Comparison of ENCODE assay signal across 9 cellular contexts in genomic region chr14:95496111-95496681, GRCh38. TPM values are rescaled to one million over a fixed set of nuclear protein-coding genes. Genes with fewer than 3 reads are reported as not detected.
DNase-seq lines count a peak whose midpoint lies in the region; ATAC-seq, FAIRE-seq and TF ChIP-seq lines count a peak whose summit lies in the region.
"Had no signal": no experiment of that assay in that cellular context is flagged by ENCODE, and none has a peak within 500 bp of the region (broad histone marks: within the 10 kb centered on the region; RNA-seq: fewer than 3 reads in every experiment).

No MANE protein-coding gene starts in this region.

- H2AFZ ChIP-seq in HepG2 (ENCODE audit: low read length): no peak overlapping the region

- H3K4me2 ChIP-seq in HepG2 (ENCODE audit: low read depth, low read length): no peak overlapping the region

- no peak for TF ChIP-seq RAD21 in HepG2 (CRISPR knock-in tag; IDR thresholded peaks at IDR 0.05)

- intact Hi-C loops in HepG2 (cut with micrococcal nuclease; ENCODE audit: unreplicated experiment): no loop called here
- intact Hi-C loops in right lobe of liver (cut with DNase I): no loop called here

- H3K9me3 ChIP-seq in HepG2 (ENCODE audit: low read length): no peaks in the 10 kb centered on the region
- no peaks in the 10 kb centered on the region for H3K9me3 ChIP-seq in right lobe of liver

- H3K27me3 ChIP-seq in HepG2 (ENCODE audit: control insufficient read depth in 1 of 2, insufficient read depth in 2 of 2, low read length in 2 of 2) (no peaks in the 10 kb centered on the region), right lobe of liver (no peaks in the 10 kb centered on the region)

- ATAC-seq in HepG2 (no peak), right lobe of liver (no peak)

- no peak overlapping the region for H3K9ac ChIP-seq in HepG2 (ENCODE audit: insufficient read depth, low read depth, low read length)

- TF ChIP-seq CTCF in HepG2 (CRISPR knock-in tag; IDR thresholded peaks at IDR 0.05) (no peak), right lobe of liver (IDR thresholded peaks at IDR 0.05) (no peak)

- TF ChIP-seq EP300 in HepG2 (IDR thresholded peaks at IDR 0.05; ENCODE audit: low read depth in 2 of 2, low read length in 2 of 2) (no peak), HepG2 (CRISPR knock-in tag; IDR thresholded peaks at IDR 0.05; ENCODE audit: borderline replicate concordance) (no peak)

- BruUV-seq in HepG2 (replicated peaks; lab: Mats Ljungman, UMichigan): no TSS peak

- DNase-seq in HepG2 (ENCODE audit: low spot score) (no peak), right lobe of liver (no peak), RPMI7951 (ENCODE audit: low read depth) (peak; percentile 78), islet precursor cell (peak; percentile 89), NCI-H1048 (lab: John Stamatoyannopoulos, UW) (no peak), UCSD-AML1 (lab: John Stamatoyannopoulos, UW; ENCODE audit: unreplicated experiment) (no peak), NCI-H2107 (lab: John Stamatoyannopoulos, UW) (no peak)
- no peak for DNase-seq in stimulated activated CD4-positive, alpha-beta T cell treated with anti-CD3 and anti-CD28 coated beads, Interleukin-4, amount 100 ng/mL, for 1 hour

- H3K79me2 ChIP-seq in HepG2 (ENCODE audit: insufficient read depth, low read length): peaks cover 15% of the 10 kb centered on the region

- H3K4me3 ChIP-seq in HepG2 (replicated peaks in 1 of 3; ENCODE audit: insufficient read depth in 1 of 3, low read depth in 2 of 3, low read length in 3 of 3): no peak overlapping the region
- H3K4me3 ChIP-seq in right lobe of liver: no peak overlapping the region

- no peak overlapping the region for H3K27ac ChIP-seq in HepG2 (ENCODE audit: extremely low read length, insufficient read depth, low read length)
- H3K27ac ChIP-seq in right lobe of liver: no peak overlapping the region

- POLR2A ChIA-PET in HepG2 (lab: Yijun Ruan, JAX): interaction anchor here (0.7 to 1.3 kb wide), 4 partner anchors 13 to 54 kb away, joined by 3 to 10 read pairs (median 3); partner anchors contain the start of gene SYNE3

- FAIRE-seq in HepG2 (lab: Jason Lieb, UNC): peak; percentile 23
- FAIRE-seq: G401.6 had no signal

- H4K20me1 ChIP-seq in HepG2 (ENCODE audit: insufficient read depth, low read length): peaks cover 4% of the 10 kb centered on the region; the same call in 1 of the 2 replicates

- H3K4me1 ChIP-seq in HepG2 (ENCODE audit: insufficient read depth, low read length) (peaks cover 59% of the 10 kb centered on the region), right lobe of liver (peaks cover 0 to 34% (median 0%) of the 10 kb centered on the region in 4 donors)

- in situ Hi-C loops in HepG2 (cut with HindIII; ENCODE audit: extremely low pct_ligation_motif_present, low pct_unique_long_range_greater_than_20kb): no loop called here

- CTCF ChIA-PET in HepG2 (lab: Yijun Ruan, JAX; ENCODE audit: low intra/inter-chr PET ratio, low total read pairs): no interaction called here

- WGBS in HepG2 (ENCODE audit: low lambda C conversion rate): 32% methylated on average over 4 of the region's 4 CpGs
- WGBS in right lobe of liver (ENCODE audit: insufficient coverage, low coverage, low lambda C conversion rate, missing lambda C conversion rate): 40% methylated on average over 4 of the region's 4 CpGs

- TF ChIP-seq POLR2A in HepG2 (IDR thresholded peaks at IDR 0.05; ENCODE audit: insufficient read depth in 1 of 2, low read depth in 2 of 2, low read length in 2 of 2) (no peak), right lobe of liver (IDR thresholded peaks at IDR 0.05) (no peak)

- H3K36me3 ChIP-seq in HepG2 (replicated peaks in 1 of 2; ENCODE audit: control insufficient read depth in 1 of 2, insufficient read depth in 2 of 2, low read length in 2 of 2): no peaks in the 10 kb centered on the region; a peak in 1 of 5 replicates
- H3K36me3 ChIP-seq in right lobe of liver: no peaks in the 10 kb centered on the region

TF ChIP-seq in HepG2, 621 proteins besides CTCF, POLR2A, EP300 and RAD21 (continues in another document):
- TF ChIP-seq HIVEP1 (CRISPR knock-in tag; IDR thresholded peaks at IDR 0.05): no peak
- no peak for TF ChIP-seq RNF219 (CRISPR knock-in tag; IDR thresholded peaks at IDR 0.05)
- TF ChIP-seq SAP130 (CRISPR knock-in tag; IDR thresholded peaks at IDR 0.05; ENCODE audit: low read depth): no peak
- TF ChIP-seq RFX3 (CRISPR knock-in tag; IDR thresholded peaks at IDR 0.05): no peak
- TF ChIP-seq ZNF674 (CRISPR knock-in tag; IDR thresholded peaks at IDR 0.05; ENCODE audit: low read depth): no peak
- TF ChIP-seq CHD2 (IDR thresholded peaks at IDR 0.05; ENCODE audit: low read depth, low read length): no peak
- TF ChIP-seq ZFYVE20 (CRISPR knock-in tag; IDR thresholded peaks at IDR 0.05; ENCODE audit: borderline replicate concordance, low read depth): no peak

RNA-seq across cellular contexts. Expression of gene SYNE3, which starts 20.3 kb away (rescaled TPM):
- 7.8 and 9.0 TPM in 2 replicates for total RNA-seq in HepG2 (2016; rRNA removed; fragmentation: Illumina TruSeq; extraction: Trizol)
- total RNA-seq in HepG2 (2016; cell fraction: cytosol; rRNA removed; fragmentation: Illumina TruSeq; extraction: Trizol; ENCODE audit: low read depth): 2.1 and 2.5 TPM in 2 replicates
- total RNA-seq in HepG2 (2016; cell fraction: insoluble cytoplasmic fraction; rRNA removed; fragmentation: Illumina TruSeq; extraction: Trizol): 6.6 and 8.6 TPM in 2 replicates
- total RNA-seq in HepG2 (2016; cell fraction: membrane; rRNA removed; fragmentation: Illumina TruSeq; extraction: Trizol): 2.8 and 3.5 TPM in 2 replicates
- 14.8 and 16.4 TPM in 2 replicates for total RNA-seq in HepG2 (2016; cell fraction: nucleus; rRNA removed; fragmentation: Illumina TruSeq; extraction: Trizol)
- 8.0 and 9.3 TPM in 2 replicates for polyA plus RNA-seq in HepG2 (2011; rRNA removed)
- polyA plus RNA-seq in HepG2 (2011; cell fraction: cytosol; rRNA removed): 3.1 and 3.2 TPM in 2 replicates
- polyA plus RNA-seq in HepG2 (2011; cell fraction: nucleus; rRNA removed): 32.7 and 44.3 TPM in 2 replicates
- 3.7 and 4.9 TPM in 2 replicates for polyA plus RNA-seq in HepG2 (2012)
- 0.24 and 0.25 TPM in 2 replicates for polyA plus RNA-seq in HepG2 (2016; cell fraction: cytosol; fragmentation: Illumina TruSeq; extraction: Trizol; ENCODE audit: low read depth)
- 2.0 and 2.7 TPM in 2 replicates for polyA plus RNA-seq in HepG2 (2016; cell fraction: insoluble cytoplasmic fraction; fragmentation: Illumina TruSeq; extraction: Trizol; ENCODE audit: low read depth)
- polyA plus RNA-seq in HepG2 (2016; cell fraction: membrane; fragmentation: Illumina TruSeq; extraction: Trizol; ENCODE audit: low read depth): 0.50 and 0.55 TPM in 2 replicates
- 10.7 and 10.9 TPM in 2 replicates for polyA plus RNA-seq in HepG2 (2016; cell fraction: nucleus; fragmentation: Illumina TruSeq; extraction: Trizol; ENCODE audit: insufficient read depth, low read depth)
- polyA minus RNA-seq in HepG2 (2011; rRNA and poly(A)+ RNA removed; ENCODE audit: low replicate concordance): 0.72 and 21.2 TPM in 2 replicates
- polyA minus RNA-seq in HepG2 (2011; cell fraction: cytosol; rRNA and poly(A)+ RNA removed): 6.8 and 8.6 TPM in 2 replicates
- 43.0 and 46.7 TPM in 2 replicates for polyA minus RNA-seq in HepG2 (2011; cell fraction: nucleus; rRNA and poly(A)+ RNA removed)
- 10 to 100 TPM in 1 of 6 experiments, 1 to 10 TPM in 5; 3.7 to 11.6 (median 5.0) TPM for total RNA-seq in right lobe of liver
- 6.0 and 6.2 TPM in 2 replicates for total RNA-seq in RPMI7951 (2014; rRNA removed; shearing (Covaris generic))

RNA-seq across cellular contexts. Expression of gene GLRX5, which starts 38.7 kb away (rescaled TPM):
- total RNA-seq in HepG2 (2016; rRNA removed; fragmentation: Illumina TruSeq; extraction: Trizol) (115 and 122 TPM in 2 replicates), right lobe of liver (10 to 100 TPM; 31.4 to 48.5 (median 40.2) TPM)
- total RNA-seq in HepG2 (2016; cell fraction: cytosol; rRNA removed; fragmentation: Illumina TruSeq; extraction: Trizol; ENCODE audit: low read depth): 141 and 162 TPM in 2 replicates
- 99.8 and 128 TPM in 2 replicates for total RNA-seq in HepG2 (2016; cell fraction: insoluble cytoplasmic fraction; rRNA removed; fragmentation: Illumina TruSeq; extraction: Trizol)
- total RNA-seq in HepG2 (2016; cell fraction: membrane; rRNA removed; fragmentation: Illumina TruSeq; extraction: Trizol): 204 and 226 TPM in 2 replicates
- 42.6 and 50.7 TPM in 2 replicates for total RNA-seq in HepG2 (2016; cell fraction: nucleus; rRNA removed; fragmentation: Illumina TruSeq; extraction: Trizol)
- 115 and 146 TPM in 2 replicates for polyA plus RNA-seq in HepG2 (2011; rRNA removed)
- 68.6 and 128 TPM in 2 replicates for polyA plus RNA-seq in HepG2 (2011; cell fraction: cytosol; rRNA removed)
- 20.1 and 32.1 TPM in 2 replicates for polyA plus RNA-seq in HepG2 (2011; cell fraction: nucleus; rRNA removed)
- polyA plus RNA-seq in HepG2 (2012): 136 and 145 TPM in 2 replicates
- 197 and 237 TPM in 2 replicates for polyA plus RNA-seq in HepG2 (2016; cell fraction: cytosol; fragmentation: Illumina TruSeq; extraction: Trizol; ENCODE audit: low read depth)
- 161 and 168 TPM in 2 replicates for polyA plus RNA-seq in HepG2 (2016; cell fraction: insoluble cytoplasmic fraction; fragmentation: Illumina TruSeq; extraction: Trizol; ENCODE audit: low read depth)
- 243 and 290 TPM in 2 replicates for polyA plus RNA-seq in HepG2 (2016; cell fraction: membrane; fragmentation: Illumina TruSeq; extraction: Trizol; ENCODE audit: low read depth)
- polyA plus RNA-seq in HepG2 (2016; cell fraction: nucleus; fragmentation: Illumina TruSeq; extraction: Trizol; ENCODE audit: insufficient read depth, low read depth): 104 and 106 TPM in 2 replicates
- 17.9 and 35.5 TPM in 2 replicates for polyA minus RNA-seq in HepG2 (2011; rRNA and poly(A)+ RNA removed; ENCODE audit: low replicate concordance)
- polyA minus RNA-seq in HepG2 (2011; cell fraction: cytosol; rRNA and poly(A)+ RNA removed): 42.3 and 45.6 TPM in 2 replicates
- polyA minus RNA-seq in HepG2 (2011; cell fraction: nucleus; rRNA and poly(A)+ RNA removed): 15.8 and 23.1 TPM in 2 replicates
- total RNA-seq in RPMI7951 (2014; rRNA removed; shearing (Covaris generic)): 65.4 and 65.7 TPM in 2 replicates

Comparison
In these comparisons a context has a peak if more than half of its experiments do, and no peak if none do; other contexts are left out.
1. DNase-seq: peak in RPMI7951 (single experiment) and islet precursor cell (single experiment); none in HepG2 (single experiment), right lobe of liver (0 of 3), NCI-H1048 (single experiment), UCSD-AML1 (single experiment), NCI-H2107 (single experiment) and stimulated activated CD4-positive, alpha-beta T cell treated with anti-CD3 and anti-CD28 coated beads, Interleukin-4, amount 100 ng/mL, for 1 hour (single experiment).